Comparison of ENCODE assay signal across 8 cellular contexts in genomic region chr20:38674178-38675133, GRCh38. TPM values are rescaled to one million over a fixed set of nuclear protein-coding genes. Genes with fewer than 3 reads are reported as not detected.
DNase-seq lines count a peak whose midpoint lies in the region; ATAC-seq and TF ChIP-seq lines count a peak whose summit lies in the region.

No MANE protein-coding gene starts in this region.

- peak; percentile 51 for ATAC-seq in GM21381 (IDR thresholded peaks at IDR 0.05; ENCODE audit: unreplicated experiment)

- H3K27me3 Mint-ChIP-seq in activated T-helper 2 cell treated with anti-CD3 and anti-CD28 coated beads, Interferon-gamma antibody, Interleukin-2, Interleukin-4, amounts not matched to agents 10 μg/mL and 5 μg/mL and 100 μg/mL, durations not matched to agents 14 hours and 24 hours and 36 hours (ENCODE audit: low read depth), result peaks cover 40% of the 10 kb centered on the region

- H4K8ac ChIP-seq in neuronal stem cell (ENCODE audit: low read depth, low read length), result no peak overlapping the region

- no peaks in the 10 kb centered on the region for H3K9me3 Mint-ChIP-seq in activated T-helper 2 cell treated with anti-CD3 and anti-CD28 coated beads, Interferon-gamma antibody, Interleukin-2, Interleukin-4, amounts not matched to agents 10 μg/mL and 5 μg/mL and 100 μg/mL, durations not matched to agents 14 hours and 24 hours and 36 hours

- H3K27ac Mint-ChIP-seq in activated T-helper 2 cell treated with anti-CD3 and anti-CD28 coated beads, Interferon-gamma antibody, Interleukin-2, Interleukin-4, amounts not matched to agents 10 μg/mL and 5 μg/mL and 100 μg/mL, durations not matched to agents 14 hours and 24 hours and 36 hours, result no peak overlapping the region

- H3K9me3 ChIP-seq in neuronal stem cell (replicated peaks in 1 of 2; ENCODE audit: control insufficient read depth in 2 of 2, insufficient read depth in 1 of 2, low read depth in 1 of 2, low read length in 2 of 2), result peaks cover 0 to 2% of the 10 kb centered on the region in 2 donors
- no peaks in the 10 kb centered on the region for H3K9me3 ChIP-seq in subcutaneous abdominal adipose tissue (ENCODE audit: control insufficient read depth in 5 of 5, low read length in 5 of 5)

- peaks cover 1 to 9% of the 10 kb centered on the region in 2 donors for H3K4me1 ChIP-seq in neuronal stem cell (ENCODE audit: control insufficient read depth in 2 of 2, insufficient read depth in 1 of 2, low read depth in 1 of 2, low read length in 2 of 2)
- peaks cover 2 to 12% (median 11%) of the 10 kb centered on the region in 5 donors for H3K4me1 ChIP-seq in subcutaneous abdominal adipose tissue (ENCODE audit: control insufficient read depth in 5 of 5, insufficient read depth in 5 of 5, low read length in 5 of 5)

- intact Hi-C loops in activated T-helper 2 cell treated with anti-CD3 and anti-CD28 coated beads, Interferon-gamma antibody, Interleukin-2, Interleukin-4, amounts not matched to agents 10 μg/mL and 5 μg/mL and 100 μg/mL, durations not matched to agents 14 hours and 24 hours and 36 hours (cut with micrococcal nuclease), result no loop called here

- H3K36me3 ChIP-seq in neuronal stem cell (replicated peaks in 1 of 2; ENCODE audit: control insufficient read depth in 2 of 2, insufficient read depth in 2 of 2, low read length in 2 of 2) (no peaks in the 10 kb centered on the region), subcutaneous abdominal adipose tissue (ENCODE audit: control insufficient read depth in 5 of 5, insufficient read depth in 5 of 5, low read length in 5 of 5) (no peaks in the 10 kb centered on the region)

- H2BK15ac ChIP-seq in neuronal stem cell (ENCODE audit: low read length), result peak overlapping the region; percentile 81

- H3K27ac ChIP-seq in neuronal stem cell (replicated peaks; ENCODE audit: low read length), result no peak overlapping the region
- H3K27ac ChIP-seq in subcutaneous abdominal adipose tissue (ENCODE audit: low read depth, low read length), result no peak overlapping the region

- WGBS in neuronal stem cell (ENCODE audit: extremely low coverage in 2 of 2, insufficient read length in 2 of 2, insufficient replicate concordance in 1 of 2), 2 donors, result no CpG with 5 or more reads among the region's 83 CpGs

- H4K91ac ChIP-seq in neuronal stem cell (ENCODE audit: low read depth, low read length, poor library complexity), result no peak overlapping the region

- no peak overlapping the region for H3K23ac ChIP-seq in neuronal stem cell (ENCODE audit: low read depth, low read length, poor library complexity)

- H3K4me3 Mint-ChIP-seq in activated T-helper 2 cell treated with anti-CD3 and anti-CD28 coated beads, Interferon-gamma antibody, Interleukin-2, Interleukin-4, amounts not matched to agents 10 μg/mL and 5 μg/mL and 100 μg/mL, durations not matched to agents 14 hours and 24 hours and 36 hours (ENCODE audit: low read depth), result peak overlapping the region; percentile 82

- no peak overlapping the region for H2BK120ac ChIP-seq in neuronal stem cell (ENCODE audit: low read depth, low read length)

- H3K4me3 ChIP-seq in AG09309 (ENCODE audit: control insufficient read depth, low read depth, low read length), result peak overlapping the region; percentile 65
- peak overlapping the region; percentile 46 to 89 for H3K4me3 ChIP-seq in neuronal stem cell (ENCODE audit: low read length in 2 of 2)
- peak overlapping the region in 4 of 5 donors; percentile 59 to 62 (median 60) for H3K4me3 ChIP-seq in subcutaneous abdominal adipose tissue (ENCODE audit: low read depth in 1 of 5, low read length in 5 of 5)

- H2AK5ac ChIP-seq in neuronal stem cell (ENCODE audit: low read depth, low read length), result peak overlapping the region; percentile 91

- H3K4me1 Mint-ChIP-seq in activated T-helper 2 cell treated with anti-CD3 and anti-CD28 coated beads, Interferon-gamma antibody, Interleukin-2, Interleukin-4, amounts not matched to agents 10 μg/mL and 5 μg/mL and 100 μg/mL, durations not matched to agents 14 hours and 24 hours and 36 hours (ENCODE audit: low read depth), result peaks cover 5% of the 10 kb centered on the region

- H2BK12ac ChIP-seq in neuronal stem cell (ENCODE audit: low read length), result no peak overlapping the region

- H3K79me1 ChIP-seq in neuronal stem cell (ENCODE audit: low read depth, low read length), result no peaks in the 10 kb centered on the region

- no peak overlapping the region for H3K14ac ChIP-seq in neuronal stem cell (ENCODE audit: low read length)

- no peak for TF ChIP-seq CTCF in AG09309 (IDR thresholded peaks at IDR 0.05; ENCODE audit: control insufficient read depth, insufficient read depth, low read depth, low read length, missing control alignments)

- peak overlapping the region; percentile 99 for H3K4me2 ChIP-seq in neuronal stem cell (ENCODE audit: insufficient read depth, low read length, poor library complexity, severe bottlenecking)

- peak overlapping the region; percentile 93 for H2AFZ ChIP-seq in neuronal stem cell (ENCODE audit: low read length)

- H3K9ac ChIP-seq in neuronal stem cell (ENCODE audit: low read depth, low read length, poor library complexity) (peak overlapping the region; percentile 85), subcutaneous abdominal adipose tissue (ENCODE audit: low read length in 5 of 5) (no peak overlapping the region)

- DNase-seq in AG09309 (ENCODE audit: low read depth) (no peak), NCI-H526 treated with DMSO at 0.1 percent for 48 hours (lab: John Stamatoyannopoulos, UW) (peak; percentile 48), fibroblast of the conjunctiva (ENCODE audit: low read depth) (peak; percentile 37), neuronal stem cell (ENCODE audit: low spot score) (peak; percentile 84), SW480 (ENCODE audit: low spot score) (no peak)
- DNase-seq in activated T-helper 2 cell treated with anti-CD3 and anti-CD28 coated beads, Interferon-gamma antibody, Interleukin-2, Interleukin-4, amounts not matched to agents 10 μg/mL and 5 μg/mL and 100 μg/mL, durations not matched to agents 14 hours and 24 hours and 36 hours (ENCODE audit: low spot score), result peak; percentile 47

- no peak overlapping the region for H3K4ac ChIP-seq in neuronal stem cell (ENCODE audit: low read length)

- no peak overlapping the region for H2BK5ac ChIP-seq in neuronal stem cell (ENCODE audit: low read length)

- peak overlapping the region; percentile 91 for H3K18ac ChIP-seq in neuronal stem cell (ENCODE audit: low read length)

- no peaks in the 10 kb centered on the region for H3K36me3 Mint-ChIP-seq in activated T-helper 2 cell treated with anti-CD3 and anti-CD28 coated beads, Interferon-gamma antibody, Interleukin-2, Interleukin-4, amounts not matched to agents 10 μg/mL and 5 μg/mL and 100 μg/mL, durations not matched to agents 14 hours and 24 hours and 36 hours (ENCODE audit: low read depth)

- H3K27me3 ChIP-seq in neuronal stem cell (ENCODE audit: control insufficient read depth in 3 of 3, insufficient read depth in 3 of 3, low read depth in 1 of 3, low read length in 3 of 3), result peaks cover 0 to 39% (median 17%) of the 10 kb centered on the region in 3 experiments
- H3K27me3 ChIP-seq in subcutaneous abdominal adipose tissue (ENCODE audit: control insufficient read depth in 5 of 5, insufficient read depth in 4 of 5, low read length in 5 of 5), result peaks cover 29 to 46% (median 36%) of the 10 kb centered on the region in 5 donors

RNA-seq across cellular contexts. Expression of gene SLC32A1, which starts 49.8 kb away (rescaled TPM):
- total RNA-seq in activated T-helper 2 cell treated with anti-CD3 and anti-CD28 coated beads, Interferon-gamma antibody, Interleukin-2, Interleukin-4, amounts not matched to agents 10 μg/mL and 5 μg/mL and 100 μg/mL, durations not matched to agents 14 hours and 24 hours and 36 hours, result not detected in 2 replicates
- polyA plus RNA-seq in neuronal stem cell (2013, experiment 1 of 2), result 0.11 TPM
- polyA plus RNA-seq in neuronal stem cell (2013, experiment 2 of 2), result 0.14 TPM

Comparison
In these comparisons a context has a peak if more than half of its experiments do, and no peak if none do; other contexts are left out.
1. DNase-seq: peak in NCI-H526 treated with DMSO at 0.1 percent for 48 hours (single experiment), activated T-helper 2 cell treated with anti-CD3 and anti-CD28 coated beads, Interferon-gamma antibody, Interleukin-2, Interleukin-4, amounts not matched to agents 10 μg/mL and 5 μg/mL and 100 μg/mL, durations not matched to agents 14 hours and 24 hours and 36 hours (single experiment), fibroblast of the conjunctiva (single experiment) and neuronal stem cell (single experiment); none in AG09309 (single experiment) and SW480 (single experiment).
2. Peak in every context shown above with its lines, with median percentiles within 50 percentile points of each other: H3K4me3 ChIP-seq.